Comparison of ENCODE assay signal across 8 cellular contexts in the genomic region with DNA sequence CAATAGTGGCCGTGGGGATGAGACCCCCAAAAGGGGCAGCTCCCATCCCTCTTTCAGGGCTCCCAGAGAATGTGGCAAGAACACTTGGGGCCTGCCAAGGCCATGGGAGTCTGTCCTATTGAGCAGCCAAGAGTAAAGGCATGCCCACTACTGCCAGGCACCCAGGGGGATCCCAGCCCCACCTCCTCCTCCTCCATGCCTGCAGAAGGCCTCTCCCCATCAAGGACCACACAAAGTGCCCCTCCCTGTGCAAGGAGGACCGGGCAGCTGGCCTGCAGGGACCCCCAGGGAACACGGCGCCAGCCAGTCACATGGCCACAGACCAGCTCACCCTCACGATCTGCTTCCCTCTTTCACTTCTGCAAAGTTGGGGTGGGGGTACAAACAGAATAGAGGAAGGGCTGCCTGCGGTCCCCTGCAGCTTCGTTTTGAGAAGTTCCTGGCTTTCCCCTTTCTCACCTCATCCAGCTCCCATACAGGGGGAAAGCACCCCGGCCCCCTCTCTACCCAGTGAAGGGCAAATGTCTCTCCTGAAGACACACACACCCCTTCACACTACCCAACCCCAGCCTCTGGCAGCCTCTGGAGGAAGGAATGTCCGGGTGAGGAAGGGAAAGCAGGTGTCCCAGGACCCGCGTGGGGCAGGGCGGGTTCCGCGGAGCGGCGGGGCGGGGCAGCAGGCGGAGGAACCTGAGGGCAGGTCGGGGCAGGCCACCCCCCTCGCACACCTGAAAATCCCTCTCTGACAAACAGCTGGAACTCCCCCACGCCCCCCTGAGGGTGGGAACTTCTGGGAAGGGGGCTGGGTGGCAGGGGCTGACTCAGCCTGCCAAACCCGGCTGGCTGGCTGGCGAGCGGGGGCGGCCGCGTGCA. TPM values are rescaled to one million over a fixed set of nuclear protein-coding genes. Genes with fewer than 3 reads are reported as not detected.
DNase-seq lines count a peak whose midpoint lies in the region; ATAC-seq and TF ChIP-seq lines count a peak whose summit lies in the region.

No MANE protein-coding gene starts in this region.

- peak overlapping the region; percentile 98 for H3K4me3 Mint-ChIP-seq in T-helper 17 cell

- peaks cover 11% of the 10 kb centered on the region for H3K36me3 Mint-ChIP-seq in T-helper 17 cell (ENCODE audit: low read depth)

- H2AFZ ChIP-seq in hepatocyte, result no peak overlapping the region

- peaks cover 39% of the 10 kb centered on the region for H4K20me1 ChIP-seq in hepatocyte (ENCODE audit: insufficient read depth, poor library complexity, severe bottlenecking)

- H3K27ac ChIP-seq in hepatocyte, result peak overlapping the region; percentile 56

- no peaks in the 10 kb centered on the region for H3K9me2 ChIP-seq in hepatocyte (replicated peaks; ENCODE audit: insufficient read depth)

- peaks cover 35% of the 10 kb centered on the region for H3K4me1 ChIP-seq in hepatocyte (ENCODE audit: insufficient read depth)

- peaks cover 48% of the 10 kb centered on the region for H3K4me1 Mint-ChIP-seq in T-helper 17 cell

- H3K4me2 ChIP-seq in hepatocyte, result peak overlapping the region; percentile 98

- peaks cover 51% of the 10 kb centered on the region for H3K79me2 ChIP-seq in hepatocyte

- H3K9me3 ChIP-seq in T-helper 17 cell (ENCODE audit: control insufficient read depth, low read length, poor library complexity, severe bottlenecking) (no peaks in the 10 kb centered on the region), hepatocyte (ENCODE audit: low read depth) (no peaks in the 10 kb centered on the region)

- no peaks in the 10 kb centered on the region for H3K27me3 ChIP-seq in hepatocyte

- ATAC-seq in GM19025 (IDR thresholded peaks at IDR 0.05; ENCODE audit: low read depth, unreplicated experiment), result peak; percentile 36
- ATAC-seq in T-helper 17 cell, result peak; percentile 31

- H3K27ac Mint-ChIP-seq in T-helper 17 cell, result peak overlapping the region; percentile 98

- TF ChIP-seq CTCF in hepatocyte (IDR thresholded peaks at IDR 0.05; ENCODE audit: poor library complexity), result peak; percentile 31

- H3K36me3 ChIP-seq in hepatocyte (replicated peaks; ENCODE audit: insufficient read depth, low read depth), result no peaks in the 10 kb centered on the region

- peak; percentile 86 for DNase-seq in 8988T
- DNase-seq in HK-2 (ENCODE audit: unreplicated experiment), result peak; percentile 56
- peak; percentile 46 to 76 (median 62) for DNase-seq in T-helper 17 cell
- DNase-seq in amygdala (lab: John Stamatoyannopoulos, UW), result peak in 36 of 56 donors; percentile 23 to 75 (median 58)
- peak; percentile 72 for DNase-seq in hepatocyte (ENCODE audit: low spot score)
- no peak for DNase-seq in skeletal muscle cell (ENCODE audit: low read depth)
- DNase-seq in NCI-H510A treated with DMSO at 0.1 percent for 48 hours (lab: John Stamatoyannopoulos, UW), result no peak

- 13% methylated on average over 14 of the region's 27 CpGs for WGBS in hepatocyte (ENCODE audit: low lambda C conversion rate, missing lambda C conversion rate)

- H3K27me3 Mint-ChIP-seq in T-helper 17 cell, result no peaks in the 10 kb centered on the region

- H3K4me3 ChIP-seq in hepatocyte, result peak overlapping the region; percentile 98
- H3K4me3 ChIP-seq in skeletal muscle cell (ENCODE audit: low read depth, low read length), result peak overlapping the region; percentile 68

RNA-seq across cellular contexts. Expression of gene PPP1R9B, which starts 2.0 kb away (rescaled TPM):
- total RNA-seq in T-helper 17 cell (100 to 1,000 TPM in 1 of 2 donors, 10 to 100 TPM in 1; 82.9 to 111 TPM), hepatocyte (22.5 and 26.2 TPM in 2 replicates)
- polyA plus RNA-seq in hepatocyte, result 5.1 and 6.7 TPM in 2 replicates

RNA-seq across cellular contexts. Expression of gene SGCA, which starts 17.3 kb away (rescaled TPM):
- total RNA-seq in T-helper 17 cell, result not detected
- total RNA-seq in hepatocyte, result 0.37 TPM in 1 of 2 replicates, not detected in the other
- 0.83 and 2.2 TPM in 2 replicates for polyA plus RNA-seq in hepatocyte

RNA-seq across cellular contexts. Expression of gene SAMD14, which starts 18.5 kb away (rescaled TPM):
- total RNA-seq in T-helper 17 cell (1 to 10 TPM; 1.7 to 5.8 TPM), hepatocyte (2.4 and 3.1 TPM in 2 replicates)
- 3.1 and 4.2 TPM in 2 replicates for polyA plus RNA-seq in hepatocyte

RNA-seq across cellular contexts. Expression of gene COL1A1, which starts 53.0 kb away (rescaled TPM):
- 10 to 100 TPM; 15.4 to 16.6 TPM for total RNA-seq in T-helper 17 cell
- 351 and 1,063 TPM in 2 replicates for total RNA-seq in hepatocyte
- polyA plus RNA-seq in hepatocyte, result 5,822 and 6,071 TPM in 2 replicates

RNA-seq across cellular contexts. Expression of gene PDK2, which starts 53.3 kb away (rescaled TPM):
- total RNA-seq in T-helper 17 cell (10 to 100 TPM; 19.9 to 20.9 TPM), hepatocyte (35.5 and 42.7 TPM in 2 replicates)
- 55.8 and 56.9 TPM in 2 replicates for polyA plus RNA-seq in hepatocyte

Comparison
In these comparisons a context has a peak if more than half of its experiments do, and no peak if none do; other contexts are left out.
1. DNase-seq: peak in 8988T (single experiment), HK-2 (single experiment), T-helper 17 cell (3 of 3), amygdala (36 of 56) and hepatocyte (single experiment); none in skeletal muscle cell (single experiment) and NCI-H510A treated with DMSO at 0.1 percent for 48 hours (single experiment).